In genomic region chrX:25013593-25014365, GRCh38 we compare ENCODE assay signal across 11 cellular contexts. TPM values are rescaled to one million over a fixed set of nuclear protein-coding genes. Genes with fewer than 3 reads are reported as not detected.
A peak's percentile ranks its signal among the peaks of the same experiment; 100 is the strongest.
DNase-seq lines count a peak whose midpoint lies in the region; ATAC-seq and TF ChIP-seq lines count a peak whose summit lies in the region.
"Had no signal": no experiment of that assay in that cellular context is flagged by ENCODE, and none has a peak within 500 bp of the region (broad histone marks: within the 10 kb centered on the region; RNA-seq: fewer than 3 reads in every experiment).

No MANE protein-coding gene starts in this region.

- peaks cover 12% of the 10 kb centered on the region for H3K4me1 Mint-ChIP-seq in activated T-cell treated with anti-CD3 and anti-CD28 coated beads, Interleukin-2, amount 50 U/mL, for 72 hours (ENCODE audit: low read depth)
- H3K4me1 Mint-ChIP-seq in stimulated activated memory B cell treated with anti-CD40 and anti-IgM and Interleukin-4, amounts not matched to agents 10 μg/mL and 1 μg/mL and 100 μg/mL, for 72 hours, result peaks cover 9% of the 10 kb centered on the region

- H3K27ac ChIP-seq in HUES48 (ENCODE audit: low read depth, low read length), result no peak overlapping the region
- H3K27ac ChIP-seq: SJCRH30 had no signal

- no peaks in the 10 kb centered on the region for H3K9me3 ChIP-seq in HUES48 (ENCODE audit: control insufficient read depth, insufficient read depth, low read length)
- H3K9me3 ChIP-seq: SJCRH30 had no signal

- peaks cover 76% of the 10 kb centered on the region for H3K4me1 ChIP-seq in HUES48 (ENCODE audit: control insufficient read depth, insufficient read depth, low read length)

- H3K4me3 Mint-ChIP-seq in activated T-cell treated with anti-CD3 and anti-CD28 coated beads, Interleukin-2, amount 50 U/mL, for 72 hours, result peak overlapping the region; percentile 66 to 79
- peak overlapping the region; percentile 71 for H3K4me3 Mint-ChIP-seq in stimulated activated memory B cell treated with anti-CD40 and anti-IgM and Interleukin-4, amounts not matched to agents 10 μg/mL and 1 μg/mL and 100 μg/mL, for 72 hours

- peak; percentile 40 to 45 for ATAC-seq in activated T-cell treated with anti-CD3 and anti-CD28 coated beads, Interleukin-2, amount 50 U/mL, for 72 hours (replicated peaks in 1 of 2)
- ATAC-seq in stimulated activated memory B cell treated with anti-CD40 and anti-IgM and Interleukin-4, amounts not matched to agents 10 μg/mL and 1 μg/mL and 100 μg/mL, for 72 hours, result peak; percentile 48
- ATAC-seq in GM19452 (IDR thresholded peaks at IDR 0.05; ENCODE audit: unreplicated experiment), result no peak

- H3K9ac ChIP-seq in HUES48 (ENCODE audit: low read depth, low read length), result no peak overlapping the region

- peaks cover 0 to 4% of the 10 kb centered on the region in 2 donors for H3K36me3 Mint-ChIP-seq in activated T-cell treated with anti-CD3 and anti-CD28 coated beads, Interleukin-2, amount 50 U/mL, for 72 hours (ENCODE audit: insufficient read depth in 2 of 2)
- no peaks in the 10 kb centered on the region for H3K36me3 Mint-ChIP-seq in stimulated activated memory B cell treated with anti-CD40 and anti-IgM and Interleukin-4, amounts not matched to agents 10 μg/mL and 1 μg/mL and 100 μg/mL, for 72 hours

- no peaks in the 10 kb centered on the region for H3K36me3 ChIP-seq in HUES48 (ENCODE audit: control insufficient read depth, insufficient read depth, low read length)
- H3K36me3 ChIP-seq: SJCRH30 had no signal

- DNase-seq in activated T-cell treated with anti-CD3 and anti-CD28 coated beads, Interleukin-2, amount 50 U/mL, for 72 hours, result no peak
- DNase-seq in activated T-cell treated with anti-CD3 and anti-CD28 coated beads, Interleukin-2, amount 50 U/mL, for 48 hours, result no peak
- DNase-seq in astrocyte of the spinal cord (ENCODE audit: low read depth, low spot score) (no peak), NCI-H526 treated with DMSO at 0.1 percent for 48 hours (lab: John Stamatoyannopoulos, UW) (no peak), globus pallidus (ENCODE audit: low spot score) (no peak)
- DNase-seq: DMS79 treated with DMSO at 0.1 percent for 48 hours had no signal

- H3K4me3 ChIP-seq in HUES48 (ENCODE audit: low read depth, low read length) (peak overlapping the region; percentile 39; the same call in 1 of the 2 replicates), astrocyte of the spinal cord (ENCODE audit: low read depth, low read length) (peak overlapping the region; percentile 24)
- H3K4me3 ChIP-seq: SJCRH30 had no signal

- H3K27ac Mint-ChIP-seq in activated T-cell treated with anti-CD3 and anti-CD28 coated beads, Interleukin-2, amount 50 U/mL, for 72 hours, result no peak overlapping the region
- peak overlapping the region; percentile 45 for H3K27ac Mint-ChIP-seq in stimulated activated memory B cell treated with anti-CD40 and anti-IgM and Interleukin-4, amounts not matched to agents 10 μg/mL and 1 μg/mL and 100 μg/mL, for 72 hours

- in situ Hi-C loops in astrocyte of the spinal cord (cut with HindIII; ENCODE audit: low sequenced_read_pairs), result no loop called here

- TF ChIP-seq CTCF in astrocyte of the spinal cord (IDR thresholded peaks at IDR 0.05; ENCODE audit: low read depth, low read length), result no peak

- peaks cover 79% of the 10 kb centered on the region for H3K27me3 Mint-ChIP-seq in activated T-cell treated with anti-CD3 and anti-CD28 coated beads, Interleukin-2, amount 50 U/mL, for 72 hours (ENCODE audit: low read depth)
- H3K27me3 Mint-ChIP-seq in stimulated activated memory B cell treated with anti-CD40 and anti-IgM and Interleukin-4, amounts not matched to agents 10 μg/mL and 1 μg/mL and 100 μg/mL, for 72 hours, result peaks cover 69% of the 10 kb centered on the region

- peaks cover 98% of the 10 kb centered on the region for H3K27me3 ChIP-seq in HUES48 (ENCODE audit: control insufficient read depth, insufficient read depth, low read length)
- H3K27me3 ChIP-seq: SJCRH30 had no signal

- peaks cover 0 to 2% of the 10 kb centered on the region in 2 donors for H3K9me3 Mint-ChIP-seq in activated T-cell treated with anti-CD3 and anti-CD28 coated beads, Interleukin-2, amount 50 U/mL, for 72 hours
- H3K9me3 Mint-ChIP-seq in stimulated activated memory B cell treated with anti-CD40 and anti-IgM and Interleukin-4, amounts not matched to agents 10 μg/mL and 1 μg/mL and 100 μg/mL, for 72 hours, result no peaks in the 10 kb centered on the region

RNA-seq across cellular contexts. Expression of gene ARX, which starts 2.0 kb away (rescaled TPM):
- not detected for total RNA-seq in activated T-cell treated with anti-CD3 and anti-CD28 coated beads, Interleukin-2, amount 50 U/mL, for 72 hours
- total RNA-seq: fibroblast of villous mesenchyme, SJCRH30 had no signal
